ENCODE assay signal across 8 cellular contexts in genomic region chr1:203268901-203269653, GRCh38. TPM values are rescaled to one million over a fixed set of nuclear protein-coding genes. Genes with fewer than 3 reads are reported as not detected.
DNase-seq lines count a peak whose midpoint lies in the region; ATAC-seq and TF ChIP-seq lines count a peak whose summit lies in the region.

No MANE protein-coding gene starts in this region.

- TF ChIP-seq CTCF in GM12865 (IDR thresholded peaks at IDR 0.05; ENCODE audit: insufficient read depth, low read depth, low read length, missing control alignments), result peak; percentile 99
- peak; percentile 93 for TF ChIP-seq CTCF in SU-DHL-6 (IDR thresholded peaks at IDR 0.05; ENCODE audit: insufficient read depth, low read length, poor library complexity, severe bottlenecking)
- peak; percentile 82 for TF ChIP-seq CTCF in mucosa of descending colon (IDR thresholded peaks at IDR 0.05)

- H3K4me3 ChIP-seq in GM12865 (ENCODE audit: low read depth, low read length), result no peak overlapping the region
- no peak overlapping the region for H3K4me3 ChIP-seq in SU-DHL-6 (ENCODE audit: insufficient read depth, low read length, poor library complexity, severe bottlenecking)
- H3K4me3 ChIP-seq in mucosa of descending colon, result no peak overlapping the region

- DNase-seq in AG20443 (ENCODE audit: low spot score) (peak; percentile 67), GM12865 (ENCODE audit: low read depth) (peak; percentile 84), NCI-H187 (lab: John Stamatoyannopoulos, UW) (peak; percentile 57 to 71), dermis microvascular lymphatic vessel endothelial cell (ENCODE audit: low read depth in 2 of 2) (peak; percentile 56 to 77), mucosa of descending colon (peak in 1 of 3 donors; percentile 66)

- H3K4me1 ChIP-seq in mucosa of descending colon (ENCODE audit: low read depth), result peaks cover 13% of the 10 kb centered on the region

- peak overlapping the region; percentile 24; the same call in 1 of the 2 replicates for H3K9ac ChIP-seq in SU-DHL-6 (ENCODE audit: low read length)

- H3K27ac ChIP-seq in SU-DHL-6 (ENCODE audit: low read depth, low read length), result peak overlapping the region; percentile 98

- H3K79me2 ChIP-seq in SU-DHL-6 (ENCODE audit: insufficient read depth, low read length), result peaks cover 10% of the 10 kb centered on the region; the same call in 1 of the 2 replicates

- no peaks in the 10 kb centered on the region for H4K20me1 ChIP-seq in SU-DHL-6 (ENCODE audit: low read depth, low read length)

- H3K9me3 ChIP-seq in SU-DHL-6 (ENCODE audit: insufficient read depth, low read length) (no peaks in the 10 kb centered on the region), mucosa of descending colon (no peaks in the 10 kb centered on the region)

- ATAC-seq in mucosa of descending colon (peak; percentile 29), HG03135 (IDR thresholded peaks at IDR 0.05; ENCODE audit: unreplicated experiment) (no peak), GM21723 (IDR thresholded peaks at IDR 0.05; ENCODE audit: unreplicated experiment) (no peak)

- peak overlapping the region; percentile 31 for H3K4me2 ChIP-seq in SU-DHL-6 (ENCODE audit: low read depth, low read length, poor library complexity, severe bottlenecking)

- H2AFZ ChIP-seq in SU-DHL-6 (ENCODE audit: low read depth, low read length, severe bottlenecking), result no peak overlapping the region

- peaks cover 19% of the 10 kb centered on the region for H3F3A ChIP-seq in SU-DHL-6 (ENCODE audit: insufficient read depth)

- H3K36me3 ChIP-seq in SU-DHL-6 (ENCODE audit: low read length) (no peaks in the 10 kb centered on the region), mucosa of descending colon (ENCODE audit: low read depth) (no peaks in the 10 kb centered on the region)

- no peaks in the 10 kb centered on the region for H3K9me2 ChIP-seq in SU-DHL-6 (replicated peaks; ENCODE audit: insufficient read depth, low read length)

- H3K27me3 ChIP-seq in SU-DHL-6 (ENCODE audit: low read length), result no peaks in the 10 kb centered on the region

- intact Hi-C loops in mucosa of descending colon (cut with DNase I, micrococcal nuclease), result loop anchor here in 1 of 2 donors (10.0 kb wide), 1 partner anchor 216 kb away; no protein-coding TSS in a partner anchor

RNA-seq across cellular contexts. Expression of gene BTG2, which starts 36.2 kb away (rescaled TPM):
- 22.5 and 23.5 TPM in 2 replicates for total RNA-seq in dermis microvascular lymphatic vessel endothelial cell
- 100 to 1,000 TPM in 1 of 3 donors, 10 to 100 TPM in 2; 65.7 to 406 (median 69.1) TPM for total RNA-seq in mucosa of descending colon

RNA-seq across cellular contexts. Expression of gene CHIT1, which starts 39.6 kb away (rescaled TPM):
- total RNA-seq in dermis microvascular lymphatic vessel endothelial cell (not detected in 2 replicates), mucosa of descending colon (under 1 TPM in 2 of 3 donors, not detected in 1; 0.13 to 0.96 TPM)
